9 cellular contexts compared by ENCODE assay signal in genomic region chr1:44820945-44821715, GRCh38. TPM values are rescaled to one million over a fixed set of nuclear protein-coding genes. Genes with fewer than 3 reads are reported as not detected.
DNase-seq lines count a peak whose midpoint lies in the region; ATAC-seq, FAIRE-seq and TF ChIP-seq lines count a peak whose summit lies in the region.
"Had no signal": no experiment of that assay in that cellular context is flagged by ENCODE, and none has a peak within 500 bp of the region (broad histone marks: within the 10 kb centered on the region; RNA-seq: fewer than 3 reads in every experiment).

No MANE protein-coding gene starts in this region.

- BruUV-seq in GM12878 (replicated peaks; lab: Mats Ljungman, UMichigan): no TSS peak

- TF ChIP-seq EP300 in GM12878 (IDR thresholded peaks at IDR 0.05; ENCODE audit: borderline replicate concordance in 1 of 2, control insufficient read depth in 1 of 2, low read depth in 2 of 2, low read length in 2 of 2) (no peak), tibial nerve (IDR thresholded peaks at IDR 0.05) (no peak)

- H3K4me3 ChIP-seq in GM12878: no peak overlapping the region
- peak overlapping the region; percentile 75 to 95 for H3K4me3 ChIP-seq in muscle layer of colon (ENCODE audit: low read depth in 1 of 2, low read length in 2 of 2)
- peak overlapping the region in 3 of 4 donors; percentile 55 to 66 (median 61) for H3K4me3 ChIP-seq in tibial nerve

- DNase-seq in activated effector memory CD4-positive, alpha-beta T cell treated with anti-CD3 and anti-CD28 coated beads, Interleukin-2, amount 50 U/mL, for 16 hours: peak; percentile 57
- no peak for DNase-seq in activated effector memory CD4-positive, alpha-beta T cell treated with Interleukin-2 at 50 U/mL for 16 hours
- no peak for DNase-seq in GM12878 (ENCODE audit: low read depth, low spot score)
- no peak for DNase-seq in tibial nerve (ENCODE audit: low spot score in 2 of 2)
- DNase-seq in medulla oblongata (ENCODE audit: extremely low spot score): no peak
- DNase-seq in NCI-H2196 treated with DMSO at 0.1 percent for 48 hours (lab: John Stamatoyannopoulos, UW; ENCODE audit: unreplicated experiment): no peak
- DNase-seq in glomerular visceral epithelial cell (ENCODE audit: extremely low spot score): no peak
- DNase-seq: NCI-H1436 treated with DMSO at 0.1 percent for 48 hours had no signal

- intact Hi-C loops in GM12878 (cut with micrococcal nuclease; ENCODE audit: unreplicated experiment): no loop called here

- H3K4me1 ChIP-seq in GM12878 (ENCODE audit: control insufficient read depth, insufficient read depth, low read length) (peaks cover 4% of the 10 kb centered on the region), muscle layer of colon (ENCODE audit: insufficient read depth, low read length) (peaks cover 15% of the 10 kb centered on the region), tibial nerve (peaks cover 0 to 60% (median 17%) of the 10 kb centered on the region in 4 donors)

- H3K27ac ChIP-seq in GM12878 (ENCODE audit: control insufficient read depth, insufficient read depth) (no peak overlapping the region), muscle layer of colon (ENCODE audit: low read depth, low read length) (peak overlapping the region; percentile 99), tibial nerve (peak overlapping the region; percentile 71 to 96 (median 96))

- H3K36me3 ChIP-seq in GM12878 (ENCODE audit: control insufficient read depth in 2 of 2, insufficient read depth in 2 of 2, low read length in 1 of 2) (no peaks in the 10 kb centered on the region), muscle layer of colon (ENCODE audit: insufficient read depth, low read length) (no peaks in the 10 kb centered on the region), tibial nerve (peaks cover 0 to 16% (median 0%) of the 10 kb centered on the region in 3 donors)

- TF ChIP-seq RAD21 in GM12878 (IDR thresholded peaks at IDR 0.05; ENCODE audit: insufficient read depth, low read depth, low read length): no peak

- RAD21 ChIA-PET in GM12878 (lab: Charles Lee; ENCODE audit: unreplicated experiment): interaction anchor here (0.7 to 3.5 kb wide), 8 partner anchors 9 to 482 kb away, joined by 3 to 41 read pairs (median 4); partner anchors contain the start of genes BTBD19, HECTD3, PLK3 and UROD

- ATAC-seq in GM12878: no peak

- H4K20me1 ChIP-seq in GM12878 (ENCODE audit: control insufficient read depth, insufficient read depth): no peaks in the 10 kb centered on the region

- H3K27me3 ChIP-seq in GM12878 (replicated peaks in 1 of 2; ENCODE audit: control insufficient read depth in 2 of 2, insufficient read depth in 2 of 2, low read length in 1 of 2): no peaks in the 10 kb centered on the region; a peak in 1 of 4 replicates
- no peaks in the 10 kb centered on the region for H3K27me3 ChIP-seq in muscle layer of colon (ENCODE audit: control insufficient read depth in 1 of 2, insufficient read depth in 2 of 2, low read length in 2 of 2)
- no peaks in the 10 kb centered on the region for H3K27me3 ChIP-seq in tibial nerve

- in situ Hi-C loops in GM12878 (cut with MboI): no loop called here

- CTCF ChIA-PET in GM12878 (lab: Yijun Ruan, JAX): interaction anchor here (0.6 to 4.7 kb wide), 13 partner anchors 9 to 1304 kb away, joined by 3 to 45 read pairs (median 6); partner anchors contain the start of genes BTBD19, DYNLT4, HECTD3 and PLK3

- H3K79me2 ChIP-seq in GM12878 (ENCODE audit: control insufficient read depth, insufficient read depth, low read length): no peaks in the 10 kb centered on the region

- POLR2A ChIA-PET in GM12878 (lab: Charles Lee): interaction anchor here (0.6 to 5.9 kb wide), 9 partner anchors 10 to 757 kb away, joined by 3 to 56 read pairs (median 4); partner anchors contain the start of genes BTBD19, HECTD3 and PLK3

- WGBS in GM12878 (ENCODE audit: insufficient coverage, insufficient replicate concordance, low lambda C conversion rate, missing lambda C conversion rate): 69% methylated on average over 13 of the region's 13 CpGs
- 62 to 64% methylated on average over 13 of the region's 13 CpGs for WGBS in tibial nerve, 2 donors

- H2AFZ ChIP-seq in GM12878 (ENCODE audit: control insufficient read depth, low read depth, low read length): no peak overlapping the region

- no peak overlapping the region for H3K9ac ChIP-seq in GM12878 (ENCODE audit: control insufficient read depth, insufficient read depth, low read length)
- peak overlapping the region; percentile 96 for H3K9ac ChIP-seq in muscle layer of colon (ENCODE audit: low read length)

- FAIRE-seq in GM12878 (lab: Jason Lieb, UNC): no peak

- TF ChIP-seq CTCF in GM12878 (IDR thresholded peaks at IDR 0.05 in 2 of 3, conservative IDR thresholded peaks at IDR 0.05 in 1 of 3; ENCODE audit: control insufficient read depth in 2 of 3, extremely low read depth in 1 of 3, insufficient read depth in 1 of 3, low read depth in 3 of 3, low read length in 3 of 3) (no peak), tibial nerve (IDR thresholded peaks at IDR 0.05) (no peak)

- H3K9me3 ChIP-seq in GM12878 (replicated peaks; ENCODE audit: control insufficient read depth, insufficient read depth, low read length) (no peaks in the 10 kb centered on the region), muscle layer of colon (ENCODE audit: low read length) (no peaks in the 10 kb centered on the region), tibial nerve (no peaks in the 10 kb centered on the region)

- peak overlapping the region; percentile 96; the same call in 1 of the 2 replicates for H3K4me2 ChIP-seq in GM12878 (ENCODE audit: control insufficient read depth, insufficient read depth)

- SMC1A ChIA-PET in GM12878 (lab: Charles Lee; ENCODE audit: uncharacterized antibody, unreplicated experiment): interaction anchor here (0.7 to 5.9 kb wide), 6 partner anchors 10 to 32 kb away, joined by 3 to 52 read pairs (median 6); partner anchors contain the start of genes BTBD19, DYNLT4 and PLK3

- TF ChIP-seq POLR2A in GM12878 (IDR thresholded peaks at IDR 0.05; ENCODE audit: low read depth, low read length) (no peak), tibial nerve (IDR thresholded peaks at IDR 0.05) (no peak)

RNA-seq across cellular contexts. Expression of gene BTBD19, which starts 12.8 kb away (rescaled TPM):
- 3.8 and 5.1 TPM in 2 replicates for total RNA-seq in GM12878 (2013; cell fraction: nucleolus; rRNA removed)
- 0.44 and 1.1 TPM in 2 replicates for total RNA-seq in GM12878 (2014; rRNA removed)
- 0.18 and 0.45 TPM in 2 replicates for total RNA-seq in GM12878 (2014; rRNA removed; fragmentation: Illumina TruSeq; extraction: Trizol)
- 1.6 and 2.7 TPM in 2 replicates for total RNA-seq in GM12878 (2021)
- polyA plus RNA-seq in GM12878 (2011; ENCODE audit: low read depth): 0.41 TPM
- 0.30 and 0.67 TPM in 2 replicates for polyA plus RNA-seq in GM12878 (2011; rRNA removed)
- 0.89 and 1.0 TPM in 2 replicates for polyA plus RNA-seq in GM12878 (2011; cell fraction: cytosol; rRNA removed)
- 3.0 and 3.1 TPM in 2 replicates for polyA plus RNA-seq in GM12878 (2011; cell fraction: nucleus; rRNA removed)
- 0.63 and 1.0 TPM in 2 replicates for polyA plus RNA-seq in GM12878 (2012)
- polyA plus RNA-seq in GM12878 (2014; fragmentation: Illumina TruSeq; extraction: Trizol): 0.29 and 0.37 TPM in 2 replicates
- under 1 TPM; 0.13 to 0.40 TPM for polyA plus RNA-seq in GM12878 (2014; fragmentation: Nextera tagmentation; extraction: Ambion mirVana)
- 1.0 and 3.0 TPM in 2 replicates for polyA plus RNA-seq in GM12878 (2014; rRNA removed)
- under 1 TPM; 0.18 to 0.23 TPM for polyA plus RNA-seq in GM12878 (2016; fragmentation: Nextera tagmentation; extraction: Ambion mirVana)
- 0.80 and 1.2 TPM in 2 replicates for polyA minus RNA-seq in GM12878 (2011; rRNA and poly(A)+ RNA removed)
- polyA minus RNA-seq in GM12878 (2011; cell fraction: cytosol; rRNA and poly(A)+ RNA removed): 1.1 TPM in 1 of 2 replicates, not detected in the other
- polyA minus RNA-seq in GM12878 (2011; cell fraction: nucleus; rRNA and poly(A)+ RNA removed): 1.6 and 3.2 TPM in 2 replicates
- total RNA-seq in tibial nerve: 10 to 100 TPM; 14.9 to 50.0 (median 25.5) TPM

RNA-seq across cellular contexts. Expression of gene DYNLT4, which starts 14.0 kb away (rescaled TPM):
- total RNA-seq in GM12878 (2013; cell fraction: nucleolus; rRNA removed): 1.3 TPM in 1 of 2 replicates, not detected in the other
- total RNA-seq in GM12878 (2014; rRNA removed): not detected in 2 replicates
- total RNA-seq in GM12878 (2014; rRNA removed; fragmentation: Illumina TruSeq; extraction: Trizol): not detected in 2 replicates
- 0.28 and 0.45 TPM in 2 replicates for total RNA-seq in GM12878 (2021)
- not detected for polyA plus RNA-seq in GM12878 (2011; ENCODE audit: low read depth)
- polyA plus RNA-seq in GM12878 (2011; rRNA removed): not detected in 2 replicates
- 0.10 TPM in 1 of 2 replicates, not detected in the other for polyA plus RNA-seq in GM12878 (2011; cell fraction: cytosol; rRNA removed)
- polyA plus RNA-seq in GM12878 (2011; cell fraction: nucleus; rRNA removed): 0.22 TPM in 1 of 2 replicates, not detected in the other
- polyA plus RNA-seq in GM12878 (2012): not detected in 2 replicates
- polyA plus RNA-seq in GM12878 (2014; fragmentation: Illumina TruSeq; extraction: Trizol): not detected in 2 replicates
- not detected for polyA plus RNA-seq in GM12878 (2014; fragmentation: Nextera tagmentation; extraction: Ambion mirVana)
- polyA plus RNA-seq in GM12878 (2014; rRNA removed): not detected in 2 replicates
- under 1 TPM in 1 of 2 experiments, not detected in 1; 0.23 TPM for polyA plus RNA-seq in GM12878 (2016; fragmentation: Nextera tagmentation; extraction: Ambion mirVana)
- polyA minus RNA-seq in GM12878 (2011; rRNA and poly(A)+ RNA removed): not detected in 2 replicates
- polyA minus RNA-seq in GM12878 (2011; cell fraction: cytosol; rRNA and poly(A)+ RNA removed): not detected in 2 replicates
- 0.57 and 0.60 TPM in 2 replicates for polyA minus RNA-seq in GM12878 (2011; cell fraction: nucleus; rRNA and poly(A)+ RNA removed)
- 1 to 10 TPM in 2 of 4 donors, not detected in 2; 2.5 to 3.3 TPM for total RNA-seq in tibial nerve

RNA-seq across cellular contexts. Expression of gene PLK3, which starts 21.0 kb away (rescaled TPM):
- total RNA-seq in GM12878 (2013; cell fraction: nucleolus; rRNA removed): 46.1 and 49.0 TPM in 2 replicates
- total RNA-seq in GM12878 (2014; rRNA removed) (19.9 and 23.1 TPM in 2 replicates), GM12878 (2014; rRNA removed; fragmentation: Illumina TruSeq; extraction: Trizol) (8.1 and 9.0 TPM in 2 replicates), GM12878 (2021) (16.5 and 20.9 TPM in 2 replicates), tibial nerve (10 to 100 TPM; 10.6 to 29.3 (median 26.3) TPM)
- polyA plus RNA-seq in GM12878 (2011; ENCODE audit: low read depth): 5.7 TPM
- polyA plus RNA-seq in GM12878 (2011; rRNA removed) (6.4 and 11.6 TPM in 2 replicates), GM12878 (2014; fragmentation: Illumina TruSeq; extraction: Trizol) (5.4 and 9.3 TPM in 2 replicates), GM12878 (2014; fragmentation: Nextera tagmentation; extraction: Ambion mirVana) (1 to 10 TPM; 1.5 to 1.9 TPM), GM12878 (2014; rRNA removed) (23.2 and 29.2 TPM in 2 replicates), GM12878 (2016; fragmentation: Nextera tagmentation; extraction: Ambion mirVana) (10 to 100 TPM; 12.5 to 17.5 TPM)
- polyA plus RNA-seq in GM12878 (2011; cell fraction: cytosol; rRNA removed): 15.5 and 18.4 TPM in 2 replicates
- 86.8 and 98.6 TPM in 2 replicates for polyA plus RNA-seq in GM12878 (2011; cell fraction: nucleus; rRNA removed)
- polyA plus RNA-seq in GM12878 (2012): 12.9 and 13.7 TPM in 2 replicates
- 10.7 and 18.8 TPM in 2 replicates for polyA minus RNA-seq in GM12878 (2011; rRNA and poly(A)+ RNA removed)
- 7.9 and 8.8 TPM in 2 replicates for polyA minus RNA-seq in GM12878 (2011; cell fraction: cytosol; rRNA and poly(A)+ RNA removed)
- polyA minus RNA-seq in GM12878 (2011; cell fraction: nucleus; rRNA and poly(A)+ RNA removed): 30.6 and 52.9 TPM in 2 replicates

RNA-seq across cellular contexts. Expression of gene PTCH2, which starts 21.9 kb away (rescaled TPM):
- total RNA-seq in GM12878 (2013; cell fraction: nucleolus; rRNA removed): 0.47 and 0.73 TPM in 2 replicates
- 0.11 and 0.27 TPM in 2 replicates for total RNA-seq in GM12878 (2014; rRNA removed)
- total RNA-seq in GM12878 (2014; rRNA removed; fragmentation: Illumina TruSeq; extraction: Trizol): 7.6 and 8.4 TPM in 2 replicates
- total RNA-seq in GM12878 (2021): 0.87 and 0.96 TPM in 2 replicates
- polyA plus RNA-seq in GM12878 (2011; ENCODE audit: low read depth): 0.05 TPM
- polyA plus RNA-seq in GM12878 (2011; rRNA removed): 0.07 and 0.16 TPM in 2 replicates
- 0.06 and 0.07 TPM in 2 replicates for polyA plus RNA-seq in GM12878 (2011; cell fraction: cytosol; rRNA removed)
- 0.45 and 0.64 TPM in 2 replicates for polyA plus RNA-seq in GM12878 (2011; cell fraction: nucleus; rRNA removed)
- polyA plus RNA-seq in GM12878 (2012): 0.14 TPM in 2 replicates
- 0.03 TPM in 1 of 2 replicates, not detected in the other for polyA plus RNA-seq in GM12878 (2014; fragmentation: Illumina TruSeq; extraction: Trizol)
- polyA plus RNA-seq in GM12878 (2014; fragmentation: Nextera tagmentation; extraction: Ambion mirVana): under 1 TPM; 0.06 to 0.18 TPM
- 0.06 and 0.09 TPM in 2 replicates for polyA plus RNA-seq in GM12878 (2014; rRNA removed)
- under 1 TPM; 0.04 to 0.33 TPM for polyA plus RNA-seq in GM12878 (2016; fragmentation: Nextera tagmentation; extraction: Ambion mirVana)
- 0.21 TPM in 1 of 2 replicates, not detected in the other for polyA minus RNA-seq in GM12878 (2011; rRNA and poly(A)+ RNA removed)
- polyA minus RNA-seq in GM12878 (2011; cell fraction: cytosol; rRNA and poly(A)+ RNA removed): 2.3 and 3.4 TPM in 2 replicates
- 0.12 and 0.29 TPM in 2 replicates for polyA minus RNA-seq in GM12878 (2011; cell fraction: nucleus; rRNA and poly(A)+ RNA removed)
- total RNA-seq in tibial nerve: 10 to 100 TPM in 2 of 4 donors, 1 to 10 TPM in 2; 6.6 to 13.4 (median 9.9) TPM

RNA-seq across cellular contexts. Expression of gene BEST4, which starts 33.2 kb away (rescaled TPM):
- 0.48 and 0.83 TPM in 2 replicates for total RNA-seq in GM12878 (2013; cell fraction: nucleolus; rRNA removed)
- total RNA-seq in GM12878 (2014; rRNA removed): 0.65 and 0.85 TPM in 2 replicates
- 0.40 and 0.46 TPM in 2 replicates for total RNA-seq in GM12878 (2014; rRNA removed; fragmentation: Illumina TruSeq; extraction: Trizol)
- 1.3 and 1.5 TPM in 2 replicates for total RNA-seq in GM12878 (2021)
- 0.20 TPM for polyA plus RNA-seq in GM12878 (2011; ENCODE audit: low read depth)
- polyA plus RNA-seq in GM12878 (2011; rRNA removed): 0.08 TPM in 1 of 2 replicates, not detected in the other
- polyA plus RNA-seq in GM12878 (2011; cell fraction: cytosol; rRNA removed): 0.03 and 0.16 TPM in 2 replicates
- polyA plus RNA-seq in GM12878 (2011; cell fraction: nucleus; rRNA removed): 0.22 TPM in 2 replicates
- polyA plus RNA-seq in GM12878 (2012): 0.76 and 1.2 TPM in 2 replicates
- 0.38 and 0.73 TPM in 2 replicates for polyA plus RNA-seq in GM12878 (2014; fragmentation: Illumina TruSeq; extraction: Trizol)
- under 1 TPM; 0.06 to 0.20 TPM for polyA plus RNA-seq in GM12878 (2014; fragmentation: Nextera tagmentation; extraction: Ambion mirVana)
- 0.76 and 0.94 TPM in 2 replicates for polyA plus RNA-seq in GM12878 (2014; rRNA removed)
- under 1 TPM; 0.43 to 0.98 TPM for polyA plus RNA-seq in GM12878 (2016; fragmentation: Nextera tagmentation; extraction: Ambion mirVana)
- polyA minus RNA-seq in GM12878 (2011; rRNA and poly(A)+ RNA removed): 0.10 TPM in 1 of 2 replicates, not detected in the other
- not detected in 2 replicates for polyA minus RNA-seq in GM12878 (2011; cell fraction: cytosol; rRNA and poly(A)+ RNA removed)
- polyA minus RNA-seq in GM12878 (2011; cell fraction: nucleus; rRNA and poly(A)+ RNA removed): 0.19 TPM in 1 of 2 replicates, not detected in the other
- under 1 TPM in 2 of 4 donors, not detected in 2; 0.21 to 0.98 TPM for total RNA-seq in tibial nerve
